9 cellular contexts compared by ENCODE assay signal in the genomic region with DNA sequence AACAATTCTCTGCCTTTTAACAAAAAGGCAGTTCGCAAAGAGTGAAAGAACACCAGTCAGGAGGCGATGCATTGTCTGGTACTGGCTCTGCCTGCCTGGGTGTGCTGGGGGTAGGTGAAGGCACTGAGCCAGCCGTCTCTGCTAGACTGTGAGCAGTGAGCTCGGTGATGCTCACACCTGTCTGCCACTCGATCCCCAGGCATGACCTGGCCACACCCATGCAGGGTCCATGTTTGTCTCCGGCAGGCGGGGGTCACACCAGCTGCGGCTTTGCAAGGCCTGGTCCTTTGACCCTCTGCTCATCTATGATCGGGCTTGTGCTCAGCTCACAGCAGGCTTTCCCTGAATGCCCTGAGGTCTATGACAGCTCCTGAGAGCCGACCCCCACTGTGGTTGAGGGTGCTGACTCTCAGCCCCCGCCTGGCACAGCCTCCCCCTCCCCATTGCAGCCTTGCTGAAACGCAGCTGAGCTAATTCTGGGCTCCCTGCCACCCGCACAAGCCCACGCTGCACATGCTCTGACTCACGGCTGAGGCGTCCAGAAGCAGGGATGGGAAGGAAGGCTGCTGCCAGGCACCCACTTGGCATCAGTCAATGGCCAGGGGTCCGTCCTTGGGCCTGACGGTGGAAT. TPM values are rescaled to one million over a fixed set of nuclear protein-coding genes. Genes with fewer than 3 reads are reported as not detected.
A peak's percentile ranks its signal among the peaks of the same experiment; 100 is the strongest.
DNase-seq lines count a peak whose midpoint lies in the region; ATAC-seq and TF ChIP-seq lines count a peak whose summit lies in the region.
"Had no signal": no experiment of that assay in that cellular context is flagged by ENCODE, and none has a peak within 500 bp of the region (broad histone marks: within the 10 kb centered on the region; RNA-seq: fewer than 3 reads in every experiment).

No MANE protein-coding gene starts in this region.

- CTCF ChIA-PET in activated CD8-positive, alpha-beta T cell treated with anti-CD3 and anti-CD28 coated beads, Interleukin-2, amount 10 ng/mL, durations not matched to agents 7 days and 5 days (lab: Charles Lee) = no interaction called here
- CTCF ChIA-PET in activated CD8-positive, alpha-beta T cell treated with anti-CD3 and anti-CD28 coated beads for 36 hours (lab: Charles Lee) = no interaction called here

- H3K4me2 ChIP-seq in smooth muscle cell = no peak overlapping the region
- H3K4me2 ChIP-seq: PC-9 had no signal

- ATAC-seq in activated CD8-positive, alpha-beta T cell treated with anti-CD3 and anti-CD28 coated beads, Interleukin-2, amount 10 ng/mL, durations not matched to agents 7 days and 5 days = peak; percentile 13
- no peak for ATAC-seq in activated CD8-positive, alpha-beta T cell treated with anti-CD3 and anti-CD28 coated beads for 36 hours
- ATAC-seq in HG03045 (IDR thresholded peaks at IDR 0.05; ENCODE audit: unreplicated experiment) = no peak
- no peak for ATAC-seq in stimulated activated naive B cell treated with anti-CD40 and anti-IgM and Interleukin-4, amounts not matched to agents 10 μg/mL and 1 μg/mL and 100 μg/mL, for 72 hours (replicated peaks)

- H3K27me3 Mint-ChIP-seq in activated CD8-positive, alpha-beta T cell treated with anti-CD3 and anti-CD28 coated beads, Interleukin-2, amount 10 ng/mL, durations not matched to agents 7 days and 5 days (ENCODE audit: low read depth) = peaks cover 59% of the 10 kb centered on the region
- H3K27me3 Mint-ChIP-seq in activated CD8-positive, alpha-beta T cell treated with anti-CD3 and anti-CD28 coated beads for 36 hours = peaks cover 34% of the 10 kb centered on the region
- H3K27me3 Mint-ChIP-seq in stimulated activated naive B cell treated with anti-CD40 and anti-IgM and Interleukin-4, amounts not matched to agents 10 μg/mL and 1 μg/mL and 100 μg/mL, for 72 hours = peaks cover 41 to 58% of the 10 kb centered on the region in 2 donors

- intact Hi-C loops in activated CD8-positive, alpha-beta T cell treated with anti-CD3 and anti-CD28 coated beads for 36 hours (cut with micrococcal nuclease) = no loop called here
- intact Hi-C loops in head of caudate nucleus (cut with DNase I) = no loop called here

- no peak for DNase-seq in activated CD8-positive, alpha-beta T cell treated with anti-CD3 and anti-CD28 coated beads, Interleukin-2, amount 10 ng/mL, durations not matched to agents 7 days and 5 days
- DNase-seq in activated CD8-positive, alpha-beta T cell treated with anti-CD3 and anti-CD28 coated beads for 36 hours = no peak
- DNase-seq in SW480 (ENCODE audit: low spot score) = peak; percentile 28
- DNase-seq in head of caudate nucleus = peak; percentile 65 to 96 (median 86)
- DNase-seq in smooth muscle cell (lab: John Stamatoyannopoulos, UW; ENCODE audit: unreplicated experiment) = no peak
- DNase-seq in stimulated activated naive B cell treated with anti-CD40 and anti-IgM and Interleukin-4, amounts not matched to agents 10 μg/mL and 1 μg/mL and 100 μg/mL, for 72 hours = no peak

- no peaks in the 10 kb centered on the region for H3K27me3 ChIP-seq in smooth muscle cell (ENCODE audit: low read depth)

- H3K4me3 ChIP-seq in smooth muscle cell = no peak overlapping the region
- H3K4me3 ChIP-seq: PC-9 had no signal

- no peaks in the 10 kb centered on the region for H4K20me1 ChIP-seq in smooth muscle cell (ENCODE audit: low read depth)

- H3K27ac ChIP-seq in temporal lobe (ENCODE audit: low read depth, low read length) (peak overlapping the region; percentile 69), smooth muscle cell (ENCODE audit: low read depth) (no peak overlapping the region)
- H3K27ac ChIP-seq: PC-9 had no signal

- no peaks in the 10 kb centered on the region for H3K36me3 ChIP-seq in smooth muscle cell (ENCODE audit: low read depth)

- peaks cover 40% of the 10 kb centered on the region for H3K4me1 Mint-ChIP-seq in activated CD8-positive, alpha-beta T cell treated with anti-CD3 and anti-CD28 coated beads, Interleukin-2, amount 10 ng/mL, durations not matched to agents 7 days and 5 days (ENCODE audit: low read depth)
- peaks cover 45% of the 10 kb centered on the region for H3K4me1 Mint-ChIP-seq in activated CD8-positive, alpha-beta T cell treated with anti-CD3 and anti-CD28 coated beads for 36 hours (ENCODE audit: low read depth)
- peaks cover 16 to 27% of the 10 kb centered on the region in 2 donors for H3K4me1 Mint-ChIP-seq in stimulated activated naive B cell treated with anti-CD40 and anti-IgM and Interleukin-4, amounts not matched to agents 10 μg/mL and 1 μg/mL and 100 μg/mL, for 72 hours

- no peak overlapping the region for H3K4me3 Mint-ChIP-seq in activated CD8-positive, alpha-beta T cell treated with anti-CD3 and anti-CD28 coated beads, Interleukin-2, amount 10 ng/mL, durations not matched to agents 7 days and 5 days
- no peak overlapping the region for H3K4me3 Mint-ChIP-seq in activated CD8-positive, alpha-beta T cell treated with anti-CD3 and anti-CD28 coated beads for 36 hours
- no peak overlapping the region for H3K4me3 Mint-ChIP-seq in stimulated activated naive B cell treated with anti-CD40 and anti-IgM and Interleukin-4, amounts not matched to agents 10 μg/mL and 1 μg/mL and 100 μg/mL, for 72 hours

- H3K4me1 ChIP-seq in smooth muscle cell (ENCODE audit: low read depth) = peaks cover 12% of the 10 kb centered on the region

- no peaks in the 10 kb centered on the region for H3K36me3 Mint-ChIP-seq in activated CD8-positive, alpha-beta T cell treated with anti-CD3 and anti-CD28 coated beads, Interleukin-2, amount 10 ng/mL, durations not matched to agents 7 days and 5 days (ENCODE audit: low read depth)
- H3K36me3 Mint-ChIP-seq in activated CD8-positive, alpha-beta T cell treated with anti-CD3 and anti-CD28 coated beads for 36 hours (ENCODE audit: low read depth) = no peaks in the 10 kb centered on the region
- no peaks in the 10 kb centered on the region for H3K36me3 Mint-ChIP-seq in stimulated activated naive B cell treated with anti-CD40 and anti-IgM and Interleukin-4, amounts not matched to agents 10 μg/mL and 1 μg/mL and 100 μg/mL, for 72 hours

- TF ChIP-seq CTCF in activated CD8-positive, alpha-beta T cell treated with anti-CD3 and anti-CD28 coated beads for 36 hours (IDR thresholded peaks at IDR 0.05) = no peak
- TF ChIP-seq CTCF in smooth muscle cell (IDR thresholded peaks at IDR 0.05; ENCODE audit: borderline replicate concordance, insufficient read depth, poor library complexity, severe bottlenecking) = no peak

- 54% methylated on average over 18 of the region's 18 CpGs for WGBS in smooth muscle cell (ENCODE audit: low lambda C conversion rate)

- H3K79me2 ChIP-seq in smooth muscle cell (ENCODE audit: low read depth) = no peaks in the 10 kb centered on the region

- no peak overlapping the region for H2AFZ ChIP-seq in smooth muscle cell (ENCODE audit: low read depth)
- H2AFZ ChIP-seq: PC-9 had no signal

- H3K27ac Mint-ChIP-seq in activated CD8-positive, alpha-beta T cell treated with anti-CD3 and anti-CD28 coated beads, Interleukin-2, amount 10 ng/mL, durations not matched to agents 7 days and 5 days = no peak overlapping the region
- H3K27ac Mint-ChIP-seq in activated CD8-positive, alpha-beta T cell treated with anti-CD3 and anti-CD28 coated beads for 36 hours = no peak overlapping the region
- H3K27ac Mint-ChIP-seq in stimulated activated naive B cell treated with anti-CD40 and anti-IgM and Interleukin-4, amounts not matched to agents 10 μg/mL and 1 μg/mL and 100 μg/mL, for 72 hours = no peak overlapping the region

- no peaks in the 10 kb centered on the region for H3F3A ChIP-seq in smooth muscle cell (ENCODE audit: low read depth)

- POLR2A ChIA-PET in activated CD8-positive, alpha-beta T cell treated with anti-CD3 and anti-CD28 coated beads, Interleukin-2, amount 10 ng/mL, durations not matched to agents 7 days and 5 days (lab: Charles Lee) = no interaction called here
- POLR2A ChIA-PET in activated CD8-positive, alpha-beta T cell treated with anti-CD3 and anti-CD28 coated beads for 36 hours (lab: Charles Lee) = no interaction called here

- no peaks in the 10 kb centered on the region for H3K9me3 ChIP-seq in smooth muscle cell (replicated peaks; ENCODE audit: low read depth)

- H3K9me3 Mint-ChIP-seq in activated CD8-positive, alpha-beta T cell treated with anti-CD3 and anti-CD28 coated beads, Interleukin-2, amount 10 ng/mL, durations not matched to agents 7 days and 5 days (ENCODE audit: insufficient read depth) = no peaks in the 10 kb centered on the region
- H3K9me3 Mint-ChIP-seq in activated CD8-positive, alpha-beta T cell treated with anti-CD3 and anti-CD28 coated beads for 36 hours = no peaks in the 10 kb centered on the region
- no peaks in the 10 kb centered on the region for H3K9me3 Mint-ChIP-seq in stimulated activated naive B cell treated with anti-CD40 and anti-IgM and Interleukin-4, amounts not matched to agents 10 μg/mL and 1 μg/mL and 100 μg/mL, for 72 hours

- no peak overlapping the region for H3K9ac ChIP-seq in smooth muscle cell (ENCODE audit: low read depth)

RNA-seq across cellular contexts. Expression of gene CRACDL, which starts 23.7 kb away (rescaled TPM):
- under 1 TPM; 0.18 to 0.97 TPM for total RNA-seq in activated CD8-positive, alpha-beta T cell treated with anti-CD3 and anti-CD28 coated beads, Interleukin-2, amount 10 ng/mL, durations not matched to agents 7 days and 5 days
- under 1 TPM; 0.09 to 0.38 TPM for total RNA-seq in activated CD8-positive, alpha-beta T cell treated with anti-CD3 and anti-CD28 coated beads for 36 hours
- total RNA-seq in temporal lobe (1.2 TPM), smooth muscle cell (0.04 and 0.72 TPM in 2 replicates)
- 0.39 and 2.2 TPM in 2 replicates for polyA plus RNA-seq in smooth muscle cell

Comparison
In these comparisons a context has a peak if more than half of its experiments do, and no peak if none do; other contexts are left out.
1. DNase-seq: peak in SW480 (single experiment) and head of caudate nucleus (42 of 42); none in activated CD8-positive, alpha-beta T cell treated with anti-CD3 and anti-CD28 coated beads, Interleukin-2, amount 10 ng/mL, durations not matched to agents 7 days and 5 days (single experiment), activated CD8-positive, alpha-beta T cell treated with anti-CD3 and anti-CD28 coated beads for 36 hours (single experiment), smooth muscle cell (single experiment) and stimulated activated naive B cell treated with anti-CD40 and anti-IgM and Interleukin-4, amounts not matched to agents 10 μg/mL and 1 μg/mL and 100 μg/mL, for 72 hours (single experiment).